Comparison of ENCODE assay signal across 17 cellular contexts in genomic region chr5:101018299-101018698, GRCh38.
DNase-seq lines count a peak whose midpoint lies in the region; ATAC-seq, FAIRE-seq and TF ChIP-seq lines count a peak whose summit lies in the region.
"Had no signal": no experiment of that assay in that cellular context is flagged by ENCODE, and none has a peak within 500 bp of the region (broad histone marks: within the 10 kb centered on the region; RNA-seq: fewer than 3 reads in every experiment).

No MANE protein-coding gene starts in this region.

- TF ChIP-seq CTCF in A549 (IDR thresholded peaks at IDR 0.05) (no peak), PC-3 (conservative IDR thresholded peaks at IDR 0.05; ENCODE audit: low read depth, low read length) (no peak)

- H3K36me3 ChIP-seq in PC-3 (ENCODE audit: low read depth, low read length): no peaks in the 10 kb centered on the region
- H3K36me3 ChIP-seq: BLaER1 treated with 17β-estradiol and CSF1 and Interleukin-3, amounts not matched to agents 10 nM and 100 nM had no signal

- H3K27ac ChIP-seq in A549 (no peak overlapping the region), PC-3 (ENCODE audit: low read length) (peak overlapping the region; percentile 35)
- H3K27ac ChIP-seq: BLaER1 treated with 17β-estradiol and CSF1 and Interleukin-3, amounts not matched to agents 10 nM and 100 nM had no signal

- no peaks in the 10 kb centered on the region for H3F3A ChIP-seq in PC-3 (ENCODE audit: low read length, unreplicated experiment)

- FAIRE-seq in A549 (lab: Jason Lieb, UNC): no peak
- FAIRE-seq: A204.1 had no signal

- peak in 1 of 2 experiments; percentile 22 for DNase-seq in A549 (ENCODE audit: low read depth in 1 of 2, low spot score in 1 of 2)
- peak; percentile 3 for DNase-seq in M059J (ENCODE audit: low read depth)
- peak; percentile 45 for DNase-seq in PC-3
- DNase-seq in foreskin melanocyte: peak; percentile 2
- no peak for DNase-seq in stimulated activated CD4-positive, alpha-beta T cell treated with anti-CD3 and anti-CD28 coated beads, Interleukin-1b, Interleukin-23, amount 100 ng/mL, for 48 hours
- no peak for DNase-seq in kidney tubule cell (ENCODE audit: low spot score)
- DNase-seq in HEK293T (ENCODE audit: extremely low spot score): no peak
- DNase-seq: DMS 273 treated with DMSO at 0.1 percent for 48 hours, KBM-7, NCI-H1105 treated with DMSO at 0.1 percent for 48 hours, NCI-H187 treated with DMSO at 0.1 percent for 48 hours, NCI-H510A, SHP77 treated with DMSO at 0.1 percent for 48 hours had no signal

- H3K9me3 ChIP-seq in A549 (no peaks in the 10 kb centered on the region), PC-3 (ENCODE audit: low read length) (no peaks in the 10 kb centered on the region)

- POLR2A ChIA-PET in A549 (lab: Yijun Ruan, JAX): no interaction called here
- POLR2A ChIA-PET in PC-3 (lab: Charles Lee; ENCODE audit: unreplicated experiment): no interaction called here
- POLR2A ChIA-PET in HEK293T (lab: Yijun Ruan, JAX): no interaction called here

- no peak overlapping the region for H3K4me3 ChIP-seq in A549
- H3K4me3 ChIP-seq in PC-3 (ENCODE audit: low read length): 0 out of 2 replicates have a peak overlapping the region, but pooled peaks have one; percentile 13
- H3K4me3 ChIP-seq: BLaER1 treated with 17β-estradiol and CSF1 and Interleukin-3, amounts not matched to agents 10 nM and 100 nM; GM23338 had no signal

- no peaks in the 10 kb centered on the region for H3K27me3 ChIP-seq in PC-3 (ENCODE audit: low read length)
- H3K27me3 ChIP-seq: BLaER1 treated with 17β-estradiol and CSF1 and Interleukin-3, amounts not matched to agents 10 nM and 100 nM had no signal

- WGBS in A549 (ENCODE audit: missing lambda C conversion rate): 45% methylated on average over 1 of the region's 1 CpG

- H3K79me2 ChIP-seq in PC-3 (ENCODE audit: low read length): no peaks in the 10 kb centered on the region

- CTCF ChIA-PET in A549 (lab: Yijun Ruan, JAX) (no interaction called here), PC-3 (lab: Charles Lee) (no interaction called here), HEK293T (lab: Yijun Ruan, JAX) (no interaction called here)

- no peaks in the 10 kb centered on the region for H3K9me2 ChIP-seq in PC-3 (replicated peaks; ENCODE audit: low read length)

- H3K9ac ChIP-seq in PC-3 (ENCODE audit: low read length): no peak overlapping the region
- H3K9ac ChIP-seq: BLaER1 treated with 17β-estradiol and CSF1 and Interleukin-3, amounts not matched to agents 10 nM and 100 nM had no signal

- no TSS peak for BruUV-seq in PC-3 (replicated peaks; lab: Mats Ljungman, UMichigan)

- TF ChIP-seq POLR2A in A549 (IDR thresholded peaks at IDR 0.05; ENCODE audit: low read length): no peak

- H3K4me1 ChIP-seq in A549 (0 out of 3 replicates have a peak, but pooled peaks cover 3% of the 10 kb centered on the region), PC-3 (ENCODE audit: insufficient read depth, low read length) (peaks cover 7% of the 10 kb centered on the region)

- TF ChIP-seq RAD21 in A549 (conservative IDR thresholded peaks at IDR 0.05 in 1 of 2, IDR thresholded peaks at IDR 0.05 in 1 of 2): no peak

- peak overlapping the region; percentile 46 for H2AFZ ChIP-seq in PC-3 (ENCODE audit: low read length)
- H2AFZ ChIP-seq: GM23338 had no signal

- intact Hi-C loops in PC-3 (cut with micrococcal nuclease): loop anchor here (10.0 kb wide), 3 partner anchors 113 to 393 kb away; partner anchors contain the start of gene ST8SIA4

- no peaks in the 10 kb centered on the region for H4K20me1 ChIP-seq in PC-3 (ENCODE audit: low read length)
- H4K20me1 ChIP-seq: BLaER1 treated with 17β-estradiol and CSF1 and Interleukin-3, amounts not matched to agents 10 nM and 100 nM had no signal

- ATAC-seq in A549 (no peak), PC-3 (peak; percentile 92), GM18873 (IDR thresholded peaks at IDR 0.05; ENCODE audit: low FRiP score, unreplicated experiment) (no peak)
- ATAC-seq: GM23338 had no signal

- no peak for TF ChIP-seq EP300 in A549 (IDR thresholded peaks at IDR 0.05)

- H3K4me2 ChIP-seq in A549: peak overlapping the region; percentile 17
- H3K4me2 ChIP-seq in PC-3 (ENCODE audit: low read length): peak overlapping the region; percentile 55
- H3K4me2 ChIP-seq: BLaER1 treated with 17β-estradiol and CSF1 and Interleukin-3, amounts not matched to agents 10 nM and 100 nM; GM23338 had no signal

TF ChIP-seq in A549, 52 proteins besides CTCF, POLR2A, EP300 and RAD21:
- TF ChIP-seq ZSCAN20 (CRISPR knock-in tag; IDR thresholded peaks at IDR 0.05) (no peak), CBX8 (IDR thresholded peaks at IDR 0.05) (no peak), HDAC2 (IDR thresholded peaks at IDR 0.05) (no peak), KDM5A (IDR thresholded peaks at IDR 0.05) (no peak), ESRRA (IDR thresholded peaks at IDR 0.05; ENCODE audit: borderline replicate concordance, low read length) (no peak), CEBPB (IDR thresholded peaks at IDR 0.05) (no peak)

TF ChIP-seq in HEK293T, 16 proteins besides CTCF, POLR2A, EP300 and RAD21:
- TF ChIP-seq FOXA1 (IDR thresholded peaks at IDR 0.05) (no peak), BHLHE40 (IDR thresholded peaks at IDR 0.05; ENCODE audit: borderline replicate concordance) (no peak), SUZ12 (IDR thresholded peaks at IDR 0.05) (no peak), CTBP1 (IDR thresholded peaks at IDR 0.05; ENCODE audit: borderline replicate concordance) (no peak)
TF ChIP-seq in HEK293T: peak in this region for 0.

Comparison
In these comparisons a context has a peak if more than half of its experiments do, and no peak if none do; other contexts are left out.
1. DNase-seq: peak in M059J (single experiment), PC-3 (single experiment) and foreskin melanocyte (single experiment); none in stimulated activated CD4-positive, alpha-beta T cell treated with anti-CD3 and anti-CD28 coated beads, Interleukin-1b, Interleukin-23, amount 100 ng/mL, for 48 hours (single experiment), kidney tubule cell (single experiment) and HEK293T (single experiment).